Comparison of ENCODE assay signal across 8 cellular contexts in the genomic region with DNA sequence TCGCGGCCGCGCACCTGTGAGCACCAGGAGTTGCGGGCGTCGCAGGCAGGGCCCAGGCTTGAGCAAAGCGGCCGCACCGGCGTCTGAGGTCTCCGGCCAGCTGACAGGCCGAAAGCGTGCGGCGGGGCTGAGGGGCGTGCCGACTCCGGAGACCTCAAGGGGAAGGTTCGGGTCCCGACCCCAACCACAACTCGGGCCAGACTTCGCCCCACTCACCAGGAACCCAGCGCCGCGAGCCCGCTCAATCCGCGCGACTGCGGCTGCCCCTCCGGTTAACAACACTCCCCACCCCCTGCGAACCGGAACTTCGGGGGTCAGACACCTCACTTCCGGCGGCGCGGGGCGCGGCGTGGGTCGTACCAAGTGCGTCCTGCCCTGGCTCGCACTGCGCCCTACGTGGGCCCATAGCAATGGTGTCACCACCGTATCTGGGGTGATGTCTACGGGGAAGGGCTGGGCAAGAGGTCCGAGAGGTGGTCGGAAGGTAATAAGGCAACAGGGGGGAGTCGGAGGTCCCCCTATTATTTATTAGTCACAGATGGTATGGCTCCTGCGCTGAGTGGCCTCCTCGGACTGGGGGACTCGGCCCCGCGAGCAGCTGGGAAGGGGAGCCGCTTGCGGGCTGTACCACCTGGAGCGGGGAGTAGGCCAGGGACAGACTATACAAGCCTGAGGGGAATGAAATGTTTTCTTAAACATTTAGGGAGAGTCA. TPM values are rescaled to one million over a fixed set of nuclear protein-coding genes. Genes with fewer than 3 reads are reported as not detected.
DNase-seq lines count a peak whose midpoint lies in the region; ATAC-seq, FAIRE-seq and TF ChIP-seq lines count a peak whose summit lies in the region.

TSS of gene SYVN1 (minus strand) at position 280 of the 712 bp plus-strand sequence. CDS start 918 bp downstream, outside the sequence.

- H3K9ac ChIP-seq in OCI-LY1 (ENCODE audit: low read length) (peak within 1 kb of the TSS; percentile 93), endothelial cell of umbilical vein (replicated peaks; ENCODE audit: extremely low read depth, insufficient read depth, low read length) (peak within 1 kb of the TSS; percentile 92)

- H3K9me2 ChIP-seq in OCI-LY1 (ENCODE audit: low read depth, low read length), result no peaks in the 10 kb centered on the region

- H3K79me2 ChIP-seq in OCI-LY1 (ENCODE audit: insufficient read depth, low read length) (peaks cover 8% of the 10 kb centered on the region; the same call in 1 of the 2 replicates), endothelial cell of umbilical vein (ENCODE audit: control insufficient read depth, insufficient read depth, low read length) (peaks cover 14% of the 10 kb centered on the region)

- dilution Hi-C loops in endothelial cell of umbilical vein (cut with MboI; ENCODE audit: extremely low pct_ligation_motif_present, low sequenced_read_pairs), result no loop called here

- H3K27ac ChIP-seq in OCI-LY1 (ENCODE audit: low read depth, low read length, poor library complexity, severe bottlenecking), result peak within 1 kb of the TSS; percentile 99
- H3K27ac ChIP-seq in endothelial cell of umbilical vein (ENCODE audit: insufficient read depth, low read depth, low read length), result peak within 1 kb of the TSS; percentile 89

- intact Hi-C loops in endothelial cell of umbilical vein (cut with micrococcal nuclease), result loop anchor here (1.0 kb wide), 2 partner anchors 35 to 47 kb away; partner anchors contain the start of gene CAPN1

- BruUV-seq in endothelial cell of umbilical vein (replicated peaks; lab: Mats Ljungman, UMichigan), result no TSS peak

- FAIRE-seq in endothelial cell of umbilical vein (lab: Jason Lieb, UNC), result no peak

- H2AFZ ChIP-seq in OCI-LY1 (ENCODE audit: low read length), result no peak within 1 kb of the TSS
- peak within 1 kb of the TSS; percentile 80 for H2AFZ ChIP-seq in endothelial cell of umbilical vein (ENCODE audit: low read depth, low read length)

- H3K9me1 ChIP-seq in endothelial cell of umbilical vein (replicated peaks; ENCODE audit: control insufficient read depth, extremely low read depth, insufficient read depth, low read length), result no peaks in the 10 kb centered on the region

- ATAC-seq in GM21390 (IDR thresholded peaks at IDR 0.05; ENCODE audit: unreplicated experiment), result peak; percentile 37

- H4K20me1 ChIP-seq in OCI-LY1 (ENCODE audit: insufficient read depth, low read length), result no peaks in the 10 kb centered on the region
- H4K20me1 ChIP-seq in endothelial cell of umbilical vein (replicated peaks; ENCODE audit: control insufficient read depth, extremely low read depth, insufficient read depth, low read length), result no peaks in the 10 kb centered on the region

- H3K4me1 ChIP-seq in OCI-LY1 (ENCODE audit: insufficient read depth, low read length, severe bottlenecking), result peaks cover 47% of the 10 kb centered on the region
- H3K4me1 ChIP-seq in endothelial cell of umbilical vein (ENCODE audit: control insufficient read depth, extremely low read depth, insufficient read depth, low read length), result peaks cover 12% of the 10 kb centered on the region
- H3K4me1 ChIP-seq in mononuclear cell (ENCODE audit: insufficient read depth, low read length), result peaks cover 48% of the 10 kb centered on the region

- TF ChIP-seq CTCF in OCI-LY1 (IDR thresholded peaks at IDR 0.05; ENCODE audit: low read length), result no peak
- TF ChIP-seq CTCF in endothelial cell of umbilical vein (IDR thresholded peaks at IDR 0.05; ENCODE audit: extremely low read depth in 1 of 2, insufficient read depth in 1 of 2, low read depth in 1 of 2, low read length in 2 of 2), result no peak

- H3K4me3 ChIP-seq in OCI-LY1 (ENCODE audit: low read depth, low read length, poor library complexity, severe bottlenecking), result peak within 1 kb of the TSS; percentile 95
- peak within 1 kb of the TSS; percentile 51 to 62 (median 52) for H3K4me3 ChIP-seq in endothelial cell of umbilical vein (replicated peaks in 1 of 3; ENCODE audit: insufficient read depth in 1 of 3, low read depth in 1 of 3, low read length in 3 of 3)
- peak within 1 kb of the TSS; percentile 71 for H3K4me3 ChIP-seq in mononuclear cell (ENCODE audit: low read length)

- H3K9me3 ChIP-seq in OCI-LY1 (ENCODE audit: low read length) (no peaks in the 10 kb centered on the region), endothelial cell of umbilical vein (replicated peaks; ENCODE audit: control insufficient read depth, insufficient read depth, low read length) (no peaks in the 10 kb centered on the region), mononuclear cell (ENCODE audit: low read depth, low read length) (no peaks in the 10 kb centered on the region)

- H3K27me3 ChIP-seq in OCI-LY1 (ENCODE audit: insufficient read depth, low read length) (no peaks in the 10 kb centered on the region), endothelial cell of umbilical vein (ENCODE audit: control insufficient read depth in 2 of 2, insufficient read depth in 2 of 2, low read length in 2 of 2) (no peaks in the 10 kb centered on the region), mononuclear cell (ENCODE audit: insufficient read depth, low read length) (no peaks in the 10 kb centered on the region)

- H3K36me3 ChIP-seq in OCI-LY1 (ENCODE audit: insufficient read depth, low read length) (peaks cover 43% of the 10 kb centered on the region), endothelial cell of umbilical vein (ENCODE audit: control insufficient read depth in 2 of 2, extremely low read depth in 1 of 2, insufficient read depth in 2 of 2, low read length in 2 of 2) (peaks cover 0 to 27% of the 10 kb centered on the region in 2 experiments)

- CTCF ChIA-PET in endothelial cell of umbilical vein (lab: Charles Lee), result interaction anchor here (0.6 to 4.0 kb wide), 12 partner anchors 11 to 1300 kb away, joined by 3 to 27 read pairs (median 4); partner anchors contain the start of genes CAPN1, FAU, MRPL49 and TM7SF2

- TF ChIP-seq POLR2A in endothelial cell of umbilical vein (IDR thresholded peaks at IDR 0.05; ENCODE audit: low read depth, low read length), result peak; percentile 87

- H3K4me2 ChIP-seq in OCI-LY1 (ENCODE audit: low read length) (peak within 1 kb of the TSS; percentile 93), endothelial cell of umbilical vein (ENCODE audit: insufficient read depth, low read length) (peak within 1 kb of the TSS; percentile 62)

- peak; percentile 84 for DNase-seq in COR-L47 (lab: John Stamatoyannopoulos, UW)
- DNase-seq in HUDEP-2 (lab: John Stamatoyannopoulos, UW; ENCODE audit: unreplicated experiment in 76 of 76), result peak in 72 of 76 experiments; percentile 28 to 96 (median 80)
- peak; percentile 92 for DNase-seq in activated CD8-positive, alpha-beta memory T cell treated with anti-CD3 and anti-CD28 coated beads, Interleukin-2, amount 50 U/mL, for 4 hours
- peak; percentile 87 for DNase-seq in endothelial cell of umbilical vein (ENCODE audit: low read depth, low spot score)
- peak; percentile 79 to 85 for DNase-seq in stimulated activated CD8-positive, alpha-beta memory T cell treated with anti-CD3 and anti-CD28 coated beads, Interleukin-4, amount 100 ng/mL, for 1 hour (ENCODE audit: low read depth in 2 of 2, low spot score in 1 of 2)

- H3F3A ChIP-seq in OCI-LY1 (ENCODE audit: insufficient read depth, low read length), result 0 out of 2 replicates have a peak, but pooled peaks cover under 1% of the 10 kb centered on the region

- POLR2A ChIA-PET in endothelial cell of umbilical vein (lab: Charles Lee), result interaction anchor here (0.8 to 1.4 kb wide), 4 partner anchors 8 to 47 kb away, joined by 3 to 7 read pairs (median 4); partner anchors contain the start of genes CAPN1, FAU, MRPL49 and ZNHIT2

TF ChIP-seq in endothelial cell of umbilical vein, 7 proteins besides CTCF, POLR2A, EP300 and RAD21:
- TF ChIP-seq JUN (IDR thresholded peaks at IDR 0.05; ENCODE audit: borderline replicate concordance, insufficient read depth, insufficient read length, low read depth) (no peak), GATA2 (IDR thresholded peaks at IDR 0.05; ENCODE audit: insufficient read depth, insufficient read length, low read depth, low read length) (no peak), MYC (IDR thresholded peaks at IDR 0.05; ENCODE audit: low read depth, low read length) (peak; percentile 68), EZH2 (IDR thresholded peaks at IDR 0.05; ENCODE audit: borderline replicate concordance, low read depth, low read length, severe bottlenecking) (no peak), FOS (IDR thresholded peaks at IDR 0.05; ENCODE audit: borderline replicate concordance, insufficient read depth, low read length) (no peak), POLR2AphosphoS5 (IDR thresholded peaks at IDR 0.05; ENCODE audit: insufficient read depth, low read depth, low read length) (peak; percentile 92)
- TF ChIP-seq, protein P1, sequence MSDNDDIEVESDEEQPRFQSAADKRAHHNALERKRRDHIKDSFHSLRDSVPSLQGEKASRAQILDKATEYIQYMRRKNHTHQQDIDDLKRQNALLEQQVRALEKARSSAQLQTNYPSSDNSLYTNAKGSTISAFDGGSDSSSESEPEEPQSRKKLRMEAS (IDR thresholded peaks at IDR 0.05; ENCODE audit: insufficient read depth, insufficient read length), result no peak
TF ChIP-seq in endothelial cell of umbilical vein: peak in this region for 2.

RNA-seq across cellular contexts. Expression of gene SYVN1, which starts in this region (rescaled TPM):
- total RNA-seq in endothelial cell of umbilical vein, result 34.5 and 36.0 TPM in 2 replicates
- polyA plus RNA-seq in endothelial cell of umbilical vein, result 39.1 and 45.1 TPM in 2 replicates
- polyA plus RNA-seq in endothelial cell of umbilical vein (2011; cell fraction: cytosol; rRNA removed), result 21.1 and 23.8 TPM in 2 replicates
- 66.5 and 85.9 TPM in 2 replicates for polyA plus RNA-seq in endothelial cell of umbilical vein (2011; cell fraction: nucleus; rRNA removed)
- polyA plus RNA-seq in endothelial cell of umbilical vein (2012), result 23.8 and 26.9 TPM in 2 replicates
- polyA minus RNA-seq in endothelial cell of umbilical vein, result 119 and 128 TPM in 2 replicates
- polyA minus RNA-seq in endothelial cell of umbilical vein (2011; cell fraction: cytosol; rRNA and poly(A)+ RNA removed), result 19.5 TPM
- 29.6 and 50.5 TPM in 2 replicates for polyA minus RNA-seq in endothelial cell of umbilical vein (2011; cell fraction: nucleus; rRNA and poly(A)+ RNA removed)
- 23.6 TPM for total RNA-seq in mononuclear cell

Comparison
In these comparisons a context has a peak if more than half of its experiments do, and no peak if none do; other contexts are left out.
1. Peak in every context shown above with its lines: DNase-seq, ATAC-seq, H3K4me3 ChIP-seq and H3K27ac ChIP-seq.